Comparison of ENCODE assay signal across 8 cellular contexts in genomic region chr7:30594055-30594539, GRCh38. TPM values are rescaled to one million over a fixed set of nuclear protein-coding genes. Genes with fewer than 3 reads are reported as not detected.
DNase-seq lines count a peak whose midpoint lies in the region; ATAC-seq and TF ChIP-seq lines count a peak whose summit lies in the region.

No MANE protein-coding gene starts in this region.

- peaks cover 39 to 52% of the 10 kb centered on the region in 2 donors for H3K4me1 Mint-ChIP-seq in natural killer cell
- H3K4me1 Mint-ChIP-seq in type B pancreatic cell (ENCODE audit: unreplicated experiment), result peaks cover 27% of the 10 kb centered on the region

- H3K27me3 Mint-ChIP-seq in natural killer cell (ENCODE audit: low read depth in 2 of 2), result no peaks in the 10 kb centered on the region
- no peaks in the 10 kb centered on the region for H3K27me3 Mint-ChIP-seq in type B pancreatic cell

- H3K27ac Mint-ChIP-seq in natural killer cell, result peak overlapping the region; percentile 94 to 99
- H3K27ac Mint-ChIP-seq in type B pancreatic cell, result peak overlapping the region; percentile 99

- H3K36me3 Mint-ChIP-seq in natural killer cell (no peaks in the 10 kb centered on the region), type B pancreatic cell (peaks cover 4% of the 10 kb centered on the region)

- TF ChIP-seq CTCF in NB4 (IDR thresholded peaks at IDR 0.05; ENCODE audit: low read depth, low read length) (no peak), epithelial cell of proximal tubule (conservative IDR thresholded peaks at IDR 0.05; ENCODE audit: low read depth, low read length) (no peak), natural killer cell (IDR thresholded peaks at IDR 0.05) (no peak), type B pancreatic cell (conservative IDR thresholded peaks at IDR 0.05) (no peak)

- H3K4me3 Mint-ChIP-seq in natural killer cell (peak overlapping the region; percentile 96), type B pancreatic cell (peak overlapping the region; percentile 97)

- H3K4me3 ChIP-seq in NB4 (ENCODE audit: low read depth, low read length) (peak overlapping the region; percentile 88), epithelial cell of proximal tubule (ENCODE audit: low read depth, low read length) (peak overlapping the region; percentile 73)

- peak; percentile 40 for ATAC-seq in HG02642 (IDR thresholded peaks at IDR 0.05; ENCODE audit: poor library complexity, unreplicated experiment)
- peak; percentile 14 to 30 (median 29) for ATAC-seq in natural killer cell

- peak; percentile 74 for DNase-seq in activated effector memory CD4-positive, alpha-beta T cell treated with anti-CD3 and anti-CD28 coated beads, Interleukin-2, amount 50 U/mL, for 16 hours
- DNase-seq in activated effector memory CD4-positive, alpha-beta T cell treated with Interleukin-2 at 50 U/mL for 16 hours, result no peak
- DNase-seq in NB4 (ENCODE audit: low read depth), result peak; percentile 85
- peak; percentile 1 to 16 for DNase-seq in activated CD4-positive, alpha-beta T cell treated with anti-CD3 and anti-CD28 coated beads, Interleukin-2, amount 50 U/mL, for 24 hours (ENCODE audit: low read depth in 1 of 2, low spot score in 1 of 2)
- DNase-seq in epithelial cell of proximal tubule (ENCODE audit: low read depth), result peak; percentile 67
- DNase-seq in natural killer cell, result no peak
- DNase-seq in type B pancreatic cell (ENCODE audit: extremely low spot score, unreplicated experiment), result no peak

- no peak for TF ChIP-seq POLR2A in NB4 (IDR thresholded peaks at IDR 0.05; ENCODE audit: extremely low read depth, insufficient read length)

- no peaks in the 10 kb centered on the region for H3K9me3 Mint-ChIP-seq in natural killer cell
- no peaks in the 10 kb centered on the region for H3K9me3 Mint-ChIP-seq in type B pancreatic cell

- intact Hi-C loops in natural killer cell (cut with micrococcal nuclease), result loop anchor here (2.0 kb wide), 1 partner anchor 567 kb away; the partner anchor contains the start of gene FKBP14

RNA-seq across cellular contexts. Expression of gene GARS1, which starts 0.6 kb away (rescaled TPM):
- 154 and 240 TPM in 2 replicates for total RNA-seq in epithelial cell of proximal tubule
- 100 to 1,000 TPM in 1 of 3 donors, 10 to 100 TPM in 2; 80.2 to 107 (median 92.4) TPM for total RNA-seq in natural killer cell
- total RNA-seq in type B pancreatic cell (ENCODE audit: low replicate concordance), result 111 and 157 TPM in 2 replicates

Comparison
In these comparisons a context has a peak if more than half of its experiments do, and no peak if none do; other contexts are left out.
1. DNase-seq: peak in activated effector memory CD4-positive, alpha-beta T cell treated with anti-CD3 and anti-CD28 coated beads, Interleukin-2, amount 50 U/mL, for 16 hours (single experiment), NB4 (single experiment), activated CD4-positive, alpha-beta T cell treated with anti-CD3 and anti-CD28 coated beads, Interleukin-2, amount 50 U/mL, for 24 hours (2 of 2) and epithelial cell of proximal tubule (single experiment); none in activated effector memory CD4-positive, alpha-beta T cell treated with Interleukin-2 at 50 U/mL for 16 hours (single experiment), natural killer cell (single experiment) and type B pancreatic cell (single experiment).